17 cellular contexts compared by ENCODE assay signal in genomic region chr12:82672811-82673495, GRCh38.
"Had no signal": no experiment of that assay in that cellular context is flagged by ENCODE, and none has a peak within 500 bp of the region (broad histone marks: within the 10 kb centered on the region; RNA-seq: fewer than 3 reads in every experiment).

No MANE protein-coding gene starts in this region.

- H3K36me3 ChIP-seq: gastroesophageal sphincter, neural progenitor cell, ovary, sigmoid colon, spleen, upper lobe of left lung had no signal

- H2AFZ ChIP-seq: neural progenitor cell had no signal

- H3K4me3 ChIP-seq: gastroesophageal sphincter, neural progenitor cell, ovary, sigmoid colon, spleen, upper lobe of left lung had no signal

- H3K27me3 ChIP-seq: gastroesophageal sphincter, neural progenitor cell, ovary, sigmoid colon, spleen, upper lobe of left lung had no signal

- H3K27ac ChIP-seq: gastroesophageal sphincter, neural progenitor cell, ovary, sigmoid colon, spleen, upper lobe of left lung had no signal

- DNase-seq: activated CD4-positive, alpha-beta T cell treated with anti-CD3 and anti-CD28 coated beads, Interleukin-2, amount 50 U/mL, for 1 hour; activated CD8-positive, alpha-beta memory T cell treated with anti-CD3 and anti-CD28 coated beads for 24 hours; activated naive CD8-positive, alpha-beta T cell treated with anti-CD3 and anti-CD28 coated beads, Interleukin-2, amount 10 ng/mL, durations not matched to agents 7 days and 5 days; aorta; dermis blood vessel endothelial cell; effector memory CD8-positive, alpha-beta T cell; left colon; mammary epithelial cell; naive B cell; ovary; sigmoid colon; spleen; T-helper 9 cell; upper lobe of left lung had no signal

- ATAC-seq: activated CD4-positive, CD25-positive, alpha-beta regulatory T cell treated with anti-CD3 and anti-CD28 coated beads, Interleukin-2, amount 50 U/mL, for 24 hours; effector memory CD8-positive, alpha-beta T cell; gastroesophageal sphincter; left colon had no signal

- H3K9ac ChIP-seq: neural progenitor cell had no signal

- H3K9me3 ChIP-seq: gastroesophageal sphincter, ovary, sigmoid colon, spleen, upper lobe of left lung had no signal

- H3K4me1 ChIP-seq: gastroesophageal sphincter, neural progenitor cell, sigmoid colon, spleen, upper lobe of left lung had no signal

- H3K4me2 ChIP-seq: neural progenitor cell had no signal
